In the genomic region with DNA sequence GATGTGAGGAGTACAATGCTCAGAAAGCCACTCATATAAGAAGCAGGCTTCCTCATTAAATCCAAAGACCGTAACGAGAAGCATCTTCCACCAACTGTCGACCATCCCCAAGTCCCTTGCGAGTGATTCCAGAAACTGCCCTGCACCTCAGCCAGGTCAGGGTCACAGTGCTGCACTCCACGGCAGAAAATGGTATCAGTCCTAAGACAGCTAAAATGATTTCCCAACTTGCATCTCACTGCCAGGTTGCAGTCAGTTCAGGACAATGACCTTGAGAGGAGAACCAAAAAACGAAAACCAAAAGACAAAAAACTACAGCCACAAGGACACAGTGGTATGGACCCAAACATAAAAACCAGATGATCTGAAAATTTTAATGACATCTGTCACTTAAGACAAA, we compare ENCODE assay signal across 2 cellular contexts.
TF ChIP-seq lines count a peak whose summit lies in the region.

No MANE protein-coding gene starts in this region.

TF ChIP-seq in liver, 16 proteins besides CTCF, POLR2A, EP300 and RAD21:
- TF ChIP-seq EGR1 (IDR thresholded peaks at IDR 0.05; ENCODE audit: low read depth in 2 of 2) = peak in 1 of 2 donors; percentile 22
- TF ChIP-seq, protein P1, sequence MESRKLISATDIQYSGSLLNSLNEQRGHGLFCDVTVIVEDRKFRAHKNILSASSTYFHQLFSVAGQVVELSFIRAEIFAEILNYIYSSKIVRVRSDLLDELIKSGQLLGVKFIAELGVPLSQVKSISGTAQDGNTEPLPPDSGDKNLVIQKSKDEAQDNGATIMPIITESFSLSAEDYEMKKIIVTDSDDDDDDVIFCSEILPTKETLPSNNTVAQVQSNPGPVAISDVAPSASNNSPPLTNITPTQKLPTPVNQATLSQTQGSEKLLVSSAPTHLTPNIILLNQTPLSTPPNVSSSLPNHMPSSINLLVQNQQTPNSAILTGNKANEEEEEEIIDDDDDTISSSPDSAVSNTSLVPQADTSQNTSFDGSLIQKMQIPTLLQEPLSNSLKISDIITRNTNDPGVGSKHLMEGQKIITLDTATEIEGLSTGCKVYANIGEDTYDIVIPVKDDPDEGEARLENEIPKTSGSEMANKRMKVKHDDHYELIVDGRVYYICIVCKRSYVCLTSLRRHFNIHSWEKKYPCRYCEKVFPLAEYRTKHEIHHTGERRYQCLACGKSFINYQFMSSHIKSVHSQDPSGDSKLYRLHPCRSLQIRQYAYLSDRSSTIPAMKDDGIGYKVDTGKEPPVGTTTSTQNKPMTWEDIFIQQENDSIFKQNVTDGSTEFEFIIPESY (IDR thresholded peaks at IDR 0.05) = no peak
- peak; percentile 97 to 99 for TF ChIP-seq RXRA (IDR thresholded peaks at IDR 0.05)
- TF ChIP-seq HNF4G (IDR thresholded peaks at IDR 0.05) = peak; percentile 36
- TF ChIP-seq, protein P2, sequence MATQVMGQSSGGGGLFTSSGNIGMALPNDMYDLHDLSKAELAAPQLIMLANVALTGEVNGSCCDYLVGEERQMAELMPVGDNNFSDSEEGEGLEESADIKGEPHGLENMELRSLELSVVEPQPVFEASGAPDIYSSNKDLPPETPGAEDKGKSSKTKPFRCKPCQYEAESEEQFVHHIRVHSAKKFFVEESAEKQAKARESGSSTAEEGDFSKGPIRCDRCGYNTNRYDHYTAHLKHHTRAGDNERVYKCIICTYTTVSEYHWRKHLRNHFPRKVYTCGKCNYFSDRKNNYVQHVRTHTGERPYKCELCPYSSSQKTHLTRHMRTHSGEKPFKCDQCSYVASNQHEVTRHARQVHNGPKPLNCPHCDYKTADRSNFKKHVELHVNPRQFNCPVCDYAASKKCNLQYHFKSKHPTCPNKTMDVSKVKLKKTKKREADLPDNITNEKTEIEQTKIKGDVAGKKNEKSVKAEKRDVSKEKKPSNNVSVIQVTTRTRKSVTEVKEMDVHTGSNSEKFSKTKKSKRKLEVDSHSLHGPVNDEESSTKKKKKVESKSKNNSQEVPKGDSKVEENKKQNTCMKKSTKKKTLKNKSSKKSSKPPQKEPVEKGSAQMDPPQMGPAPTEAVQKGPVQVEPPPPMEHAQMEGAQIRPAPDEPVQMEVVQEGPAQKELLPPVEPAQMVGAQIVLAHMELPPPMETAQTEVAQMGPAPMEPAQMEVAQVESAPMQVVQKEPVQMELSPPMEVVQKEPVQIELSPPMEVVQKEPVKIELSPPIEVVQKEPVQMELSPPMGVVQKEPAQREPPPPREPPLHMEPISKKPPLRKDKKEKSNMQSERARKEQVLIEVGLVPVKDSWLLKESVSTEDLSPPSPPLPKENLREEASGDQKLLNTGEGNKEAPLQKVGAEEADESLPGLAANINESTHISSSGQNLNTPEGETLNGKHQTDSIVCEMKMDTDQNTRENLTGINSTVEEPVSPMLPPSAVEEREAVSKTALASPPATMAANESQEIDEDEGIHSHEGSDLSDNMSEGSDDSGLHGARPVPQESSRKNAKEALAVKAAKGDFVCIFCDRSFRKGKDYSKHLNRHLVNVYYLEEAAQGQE (IDR thresholded peaks at IDR 0.05) = no peak
- peak in 1 of 2 donors; percentile 49 for TF ChIP-seq GABPA (IDR thresholded peaks at IDR 0.05 in 1 of 2, conservative IDR thresholded peaks at IDR 0.05 in 1 of 2)
- TF ChIP-seq TAF1 (conservative IDR thresholded peaks at IDR 0.05) = no peak
- TF ChIP-seq FOXA2 (IDR thresholded peaks at IDR 0.05) = no peak
- TF ChIP-seq FOXA1 (IDR thresholded peaks at IDR 0.05) = no peak
- TF ChIP-seq, protein P3, sequence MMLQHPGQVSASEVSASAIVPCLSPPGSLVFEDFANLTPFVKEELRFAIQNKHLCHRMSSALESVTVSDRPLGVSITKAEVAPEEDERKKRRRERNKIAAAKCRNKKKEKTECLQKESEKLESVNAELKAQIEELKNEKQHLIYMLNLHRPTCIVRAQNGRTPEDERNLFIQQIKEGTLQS (IDR thresholded peaks at IDR 0.05) = no peak
- peak; percentile 62 for TF ChIP-seq YY1 (IDR thresholded peaks at IDR 0.05)
- TF ChIP-seq, protein P4, sequence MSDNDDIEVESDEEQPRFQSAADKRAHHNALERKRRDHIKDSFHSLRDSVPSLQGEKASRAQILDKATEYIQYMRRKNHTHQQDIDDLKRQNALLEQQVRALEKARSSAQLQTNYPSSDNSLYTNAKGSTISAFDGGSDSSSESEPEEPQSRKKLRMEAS (IDR thresholded peaks at IDR 0.05) = peak; percentile 48
- peak in 1 of 2 donors; percentile 64 for TF ChIP-seq JUND (IDR thresholded peaks at IDR 0.05)
- TF ChIP-seq SP1 (IDR thresholded peaks at IDR 0.05) = peak; percentile 56
- peak; percentile 80 to 83 for TF ChIP-seq HNF4A (conservative IDR thresholded peaks at IDR 0.05)
- TF ChIP-seq NR2F2 (IDR thresholded peaks at IDR 0.05) = peak; percentile 65
TF ChIP-seq in liver: peak in this region for 10.

TF ChIP-seq in HepG2, 621 proteins besides CTCF, POLR2A, EP300 and RAD21:
- no peak for TF ChIP-seq SNAI1 (CRISPR knock-in tag; IDR thresholded peaks at IDR 0.05; ENCODE audit: borderline replicate concordance)
- TF ChIP-seq, protein P5, sequence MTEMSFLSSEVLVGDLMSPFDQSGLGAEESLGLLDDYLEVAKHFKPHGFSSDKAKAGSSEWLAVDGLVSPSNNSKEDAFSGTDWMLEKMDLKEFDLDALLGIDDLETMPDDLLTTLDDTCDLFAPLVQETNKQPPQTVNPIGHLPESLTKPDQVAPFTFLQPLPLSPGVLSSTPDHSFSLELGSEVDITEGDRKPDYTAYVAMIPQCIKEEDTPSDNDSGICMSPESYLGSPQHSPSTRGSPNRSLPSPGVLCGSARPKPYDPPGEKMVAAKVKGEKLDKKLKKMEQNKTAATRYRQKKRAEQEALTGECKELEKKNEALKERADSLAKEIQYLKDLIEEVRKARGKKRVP (CRISPR knock-in tag; IDR thresholded peaks at IDR 0.05) = no peak
- TF ChIP-seq KLF13 (CRISPR knock-in tag; IDR thresholded peaks at IDR 0.05) = no peak
- TF ChIP-seq, protein P6, sequence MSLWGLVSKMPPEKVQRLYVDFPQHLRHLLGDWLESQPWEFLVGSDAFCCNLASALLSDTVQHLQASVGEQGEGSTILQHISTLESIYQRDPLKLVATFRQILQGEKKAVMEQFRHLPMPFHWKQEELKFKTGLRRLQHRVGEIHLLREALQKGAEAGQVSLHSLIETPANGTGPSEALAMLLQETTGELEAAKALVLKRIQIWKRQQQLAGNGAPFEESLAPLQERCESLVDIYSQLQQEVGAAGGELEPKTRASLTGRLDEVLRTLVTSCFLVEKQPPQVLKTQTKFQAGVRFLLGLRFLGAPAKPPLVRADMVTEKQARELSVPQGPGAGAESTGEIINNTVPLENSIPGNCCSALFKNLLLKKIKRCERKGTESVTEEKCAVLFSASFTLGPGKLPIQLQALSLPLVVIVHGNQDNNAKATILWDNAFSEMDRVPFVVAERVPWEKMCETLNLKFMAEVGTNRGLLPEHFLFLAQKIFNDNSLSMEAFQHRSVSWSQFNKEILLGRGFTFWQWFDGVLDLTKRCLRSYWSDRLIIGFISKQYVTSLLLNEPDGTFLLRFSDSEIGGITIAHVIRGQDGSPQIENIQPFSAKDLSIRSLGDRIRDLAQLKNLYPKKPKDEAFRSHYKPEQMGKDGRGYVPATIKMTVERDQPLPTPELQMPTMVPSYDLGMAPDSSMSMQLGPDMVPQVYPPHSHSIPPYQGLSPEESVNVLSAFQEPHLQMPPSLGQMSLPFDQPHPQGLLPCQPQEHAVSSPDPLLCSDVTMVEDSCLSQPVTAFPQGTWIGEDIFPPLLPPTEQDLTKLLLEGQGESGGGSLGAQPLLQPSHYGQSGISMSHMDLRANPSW (CRISPR knock-in tag; IDR thresholded peaks at IDR 0.05; ENCODE audit: borderline replicate concordance) = no peak
- TF ChIP-seq, protein P7, sequence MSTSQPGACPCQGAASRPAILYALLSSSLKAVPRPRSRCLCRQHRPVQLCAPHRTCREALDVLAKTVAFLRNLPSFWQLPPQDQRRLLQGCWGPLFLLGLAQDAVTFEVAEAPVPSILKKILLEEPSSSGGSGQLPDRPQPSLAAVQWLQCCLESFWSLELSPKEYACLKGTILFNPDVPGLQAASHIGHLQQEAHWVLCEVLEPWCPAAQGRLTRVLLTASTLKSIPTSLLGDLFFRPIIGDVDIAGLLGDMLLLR (CRISPR knock-in tag; IDR thresholded peaks at IDR 0.05) = no peak
- TF ChIP-seq ZNF878 (CRISPR knock-in tag; IDR thresholded peaks at IDR 0.05) = no peak
- TF ChIP-seq, protein P8, sequence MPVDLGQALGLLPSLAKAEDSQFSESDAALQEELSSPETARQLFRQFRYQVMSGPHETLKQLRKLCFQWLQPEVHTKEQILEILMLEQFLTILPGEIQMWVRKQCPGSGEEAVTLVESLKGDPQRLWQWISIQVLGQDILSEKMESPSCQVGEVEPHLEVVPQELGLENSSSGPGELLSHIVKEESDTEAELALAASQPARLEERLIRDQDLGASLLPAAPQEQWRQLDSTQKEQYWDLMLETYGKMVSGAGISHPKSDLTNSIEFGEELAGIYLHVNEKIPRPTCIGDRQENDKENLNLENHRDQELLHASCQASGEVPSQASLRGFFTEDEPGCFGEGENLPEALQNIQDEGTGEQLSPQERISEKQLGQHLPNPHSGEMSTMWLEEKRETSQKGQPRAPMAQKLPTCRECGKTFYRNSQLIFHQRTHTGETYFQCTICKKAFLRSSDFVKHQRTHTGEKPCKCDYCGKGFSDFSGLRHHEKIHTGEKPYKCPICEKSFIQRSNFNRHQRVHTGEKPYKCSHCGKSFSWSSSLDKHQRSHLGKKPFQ (CRISPR knock-in tag; IDR thresholded peaks at IDR 0.05; ENCODE audit: insufficient replicate concordance) = no peak
- TF ChIP-seq ZNF235 (CRISPR knock-in tag; IDR thresholded peaks at IDR 0.05; ENCODE audit: borderline replicate concordance) = no peak
- TF ChIP-seq ZNF24 (IDR thresholded peaks at IDR 0.05) = no peak
- no peak for TF ChIP-seq SMARCC2 (IDR thresholded peaks at IDR 0.05)
- TF ChIP-seq POLR2AphosphoS5 (IDR thresholded peaks at IDR 0.05; ENCODE audit: low read depth, low read length) = no peak
- TF ChIP-seq FOXC1 (CRISPR knock-in tag; IDR thresholded peaks at IDR 0.05; ENCODE audit: borderline replicate concordance) = no peak
